In genomic region chr1:155329980-155330598, GRCh38 we compare ENCODE assay signal across 17 cellular contexts. TPM values are rescaled to one million over a fixed set of nuclear protein-coding genes. Genes with fewer than 3 reads are reported as not detected.
DNase-seq lines count a peak whose midpoint lies in the region; ATAC-seq and TF ChIP-seq lines count a peak whose summit lies in the region.
"Had no signal": no experiment of that assay in that cellular context is flagged by ENCODE, and none has a peak within 500 bp of the region (broad histone marks: within the 10 kb centered on the region; RNA-seq: fewer than 3 reads in every experiment).

No MANE protein-coding gene starts in this region.

- H3K4me2 ChIP-seq in PC-3 (ENCODE audit: low read length) (no peak overlapping the region), Karpas-422 (ENCODE audit: low read depth, low read length, poor library complexity, severe bottlenecking) (no peak overlapping the region)

- H3K79me2 ChIP-seq in PC-3 (ENCODE audit: low read length) (peaks cover 21% of the 10 kb centered on the region), Karpas-422 (ENCODE audit: low read length) (peaks cover 3% of the 10 kb centered on the region; the same call in 1 of the 2 replicates)

- no peak overlapping the region for H3K9ac ChIP-seq in PC-3 (ENCODE audit: low read length)
- H3K9ac ChIP-seq in Karpas-422 (ENCODE audit: low read length), result no peak overlapping the region

- peaks cover 17% of the 10 kb centered on the region; the same call in 1 of the 2 replicates for H3K4me1 ChIP-seq in PC-3 (ENCODE audit: insufficient read depth, low read length)
- no peaks in the 10 kb centered on the region for H3K4me1 ChIP-seq in foreskin keratinocyte
- peaks cover 9% of the 10 kb centered on the region for H3K4me1 ChIP-seq in upper lobe of right lung
- H3K4me1 ChIP-seq in Karpas-422 (ENCODE audit: low read length), result peaks cover 18% of the 10 kb centered on the region

- peak overlapping the region; percentile 28 for H3K27ac Mint-ChIP-seq in activated naive CD4-positive, alpha-beta T cell treated with anti-CD3 and anti-CD28 coated beads, Interleukin-2, amount 10 ng/mL, durations not matched to agents 7 days and 5 days

- H3K4me1 Mint-ChIP-seq in activated naive CD4-positive, alpha-beta T cell treated with anti-CD3 and anti-CD28 coated beads, Interleukin-2, amount 10 ng/mL, durations not matched to agents 7 days and 5 days, result peaks cover 17% of the 10 kb centered on the region

- intact Hi-C loops in PC-3 (cut with micrococcal nuclease), result no loop called here
- intact Hi-C loops in upper lobe of right lung (cut with DNase I), result loop anchor here (10.0 kb wide), 1 partner anchor 75 kb away; the partner anchor contains the start of gene ENTREP3

- no peaks in the 10 kb centered on the region for H3K9me3 Mint-ChIP-seq in activated naive CD4-positive, alpha-beta T cell treated with anti-CD3 and anti-CD28 coated beads, Interleukin-2, amount 10 ng/mL, durations not matched to agents 7 days and 5 days

- no peaks in the 10 kb centered on the region for H3K27me3 Mint-ChIP-seq in activated naive CD4-positive, alpha-beta T cell treated with anti-CD3 and anti-CD28 coated beads, Interleukin-2, amount 10 ng/mL, durations not matched to agents 7 days and 5 days

- H3K36me3 Mint-ChIP-seq in activated naive CD4-positive, alpha-beta T cell treated with anti-CD3 and anti-CD28 coated beads, Interleukin-2, amount 10 ng/mL, durations not matched to agents 7 days and 5 days, result peaks cover 25% of the 10 kb centered on the region

- peak; percentile 15; the same call in 1 of the 2 replicates for ATAC-seq in PC-3
- ATAC-seq in foreskin keratinocyte, result peak; percentile 14
- ATAC-seq in upper lobe of right lung, result peak; percentile 60
- ATAC-seq in GM19395 (IDR thresholded peaks at IDR 0.05; ENCODE audit: unreplicated experiment), result no peak
- ATAC-seq: right cardiac atrium had no signal

- H3K27ac ChIP-seq in PC-3 (ENCODE audit: low read length) (no peak overlapping the region), foreskin keratinocyte (no peak overlapping the region), upper lobe of right lung (no peak overlapping the region), Karpas-422 (ENCODE audit: low read length) (no peak overlapping the region)
- H3K27ac ChIP-seq: HL-60, neutrophil had no signal

- H3K27me3 ChIP-seq in PC-3 (ENCODE audit: low read length) (no peaks in the 10 kb centered on the region), foreskin keratinocyte (no peaks in the 10 kb centered on the region), upper lobe of right lung (no peaks in the 10 kb centered on the region), Karpas-422 (ENCODE audit: low read length) (no peaks in the 10 kb centered on the region)
- H3K27me3 ChIP-seq: neutrophil had no signal

- BruUV-seq in PC-3 (replicated peaks; lab: Mats Ljungman, UMichigan), result no TSS peak

- no peak overlapping the region for H3K4me3 Mint-ChIP-seq in activated naive CD4-positive, alpha-beta T cell treated with anti-CD3 and anti-CD28 coated beads, Interleukin-2, amount 10 ng/mL, durations not matched to agents 7 days and 5 days

- H3K4me3 ChIP-seq in PC-3 (ENCODE audit: low read length), result no peak overlapping the region
- H3K4me3 ChIP-seq in upper lobe of right lung, result no peak overlapping the region
- H3K4me3 ChIP-seq in Karpas-422 (ENCODE audit: low read length), result no peak overlapping the region

- peaks cover 38% of the 10 kb centered on the region for H3K36me3 ChIP-seq in PC-3 (ENCODE audit: low read depth, low read length)
- peaks cover 58% of the 10 kb centered on the region for H3K36me3 ChIP-seq in upper lobe of right lung
- peaks cover 26% of the 10 kb centered on the region; the same call in 1 of the 2 replicates for H3K36me3 ChIP-seq in Karpas-422 (ENCODE audit: insufficient read depth, low read length)

- POLR2A ChIA-PET in PC-3 (lab: Charles Lee; ENCODE audit: unreplicated experiment), result no interaction called here

- H3F3A ChIP-seq in PC-3 (ENCODE audit: low read length, unreplicated experiment), result no peaks in the 10 kb centered on the region

- H2AFZ ChIP-seq in PC-3 (ENCODE audit: low read length) (no peak overlapping the region), Karpas-422 (ENCODE audit: low read length) (no peak overlapping the region)

- H4K20me1 ChIP-seq in PC-3 (ENCODE audit: low read length) (0 out of 2 replicates have a peak, but pooled peaks cover 3% of the 10 kb centered on the region), Karpas-422 (ENCODE audit: insufficient read depth, low read depth, low read length) (no peaks in the 10 kb centered on the region)

- H3K9me2 ChIP-seq in PC-3 (replicated peaks; ENCODE audit: low read length) (no peaks in the 10 kb centered on the region), Karpas-422 (replicated peaks; ENCODE audit: insufficient read depth, low read length) (no peaks in the 10 kb centered on the region)

- CTCF ChIA-PET in activated naive CD4-positive, alpha-beta T cell treated with anti-CD3 and anti-CD28 coated beads, Interleukin-2, amount 10 ng/mL, durations not matched to agents 7 days and 5 days (lab: Charles Lee), result no interaction called here
- CTCF ChIA-PET in PC-3 (lab: Charles Lee), result no interaction called here

- no peak for TF ChIP-seq CTCF in PC-3 (conservative IDR thresholded peaks at IDR 0.05; ENCODE audit: low read depth, low read length)
- no peak for TF ChIP-seq CTCF in foreskin keratinocyte (conservative IDR thresholded peaks at IDR 0.05)
- TF ChIP-seq CTCF in upper lobe of right lung (IDR thresholded peaks at IDR 0.05), result no peak

- H3K9me3 ChIP-seq in PC-3 (ENCODE audit: low read length) (no peaks in the 10 kb centered on the region), upper lobe of right lung (no peaks in the 10 kb centered on the region), Karpas-422 (ENCODE audit: low read length) (no peaks in the 10 kb centered on the region)
- H3K9me3 ChIP-seq: neutrophil had no signal

- DNase-seq in activated naive CD4-positive, alpha-beta T cell treated with anti-CD3 and anti-CD28 coated beads, Interleukin-2, amount 10 ng/mL, durations not matched to agents 7 days and 5 days, result no peak
- DNase-seq in activated naive CD4-positive, alpha-beta T cell treated with anti-CD3 and anti-CD28 coated beads, Interleukin-2, amount 50 U/mL, for 16 hours, result no peak
- DNase-seq in PC-3 (peak; percentile 54), foreskin keratinocyte (no peak), upper lobe of right lung (peak; percentile 67), Karpas-422 (no peak), iPS-NIHi7 (ENCODE audit: extremely low spot score) (no peak)
- DNase-seq: activated naive CD4-positive, alpha-beta T cell; CD8-positive, alpha-beta memory T cell; NCI-H1436 treated with DMSO at 0.1 percent for 48 hours; NCI-H526; right cardiac atrium had no signal

RNA-seq across cellular contexts. Expression of gene RUSC1, which starts 9.4 kb away (rescaled TPM):
- total RNA-seq in PC-3 (2014; rRNA removed), result 80.3 and 85.1 TPM in 2 replicates
- total RNA-seq in foreskin keratinocyte, result 38.1 TPM in 2 replicates
- 57.2 and 59.7 TPM in 2 replicates for polyA plus RNA-seq in foreskin keratinocyte
- total RNA-seq in upper lobe of right lung, result 27.0 TPM
- total RNA-seq in Karpas-422 (2014; rRNA removed; shearing (Covaris generic); ENCODE audit: low replicate concordance), result 8.3 and 9.2 TPM in 2 replicates

RNA-seq across cellular contexts. Expression of gene FDPS, which starts 21.4 kb away (rescaled TPM):
- total RNA-seq in PC-3 (2014; rRNA removed) (301 and 313 TPM in 2 replicates), foreskin keratinocyte (817 and 1,032 TPM in 2 replicates), upper lobe of right lung (225 TPM)
- polyA plus RNA-seq in foreskin keratinocyte, result 984 and 1,208 TPM in 2 replicates
- total RNA-seq in Karpas-422 (2014; rRNA removed; shearing (Covaris generic); ENCODE audit: low replicate concordance), result 298 and 377 TPM in 2 replicates

RNA-seq across cellular contexts. Expression of gene PKLR, which starts 28.9 kb away (rescaled TPM):
- total RNA-seq in PC-3 (2014; rRNA removed), result not detected in 2 replicates
- 0.03 and 0.14 TPM in 2 replicates for total RNA-seq in foreskin keratinocyte
- 0.07 and 0.08 TPM in 2 replicates for polyA plus RNA-seq in foreskin keratinocyte
- total RNA-seq in upper lobe of right lung, result not detected
- not detected in 2 replicates for total RNA-seq in Karpas-422 (2014; rRNA removed; shearing (Covaris generic); ENCODE audit: low replicate concordance)
- total RNA-seq: activated CD8-positive, alpha-beta memory T cell treated with anti-CD3 and anti-CD28 coated beads for 36 hours; CD8-positive, alpha-beta memory T cell; right cardiac atrium had no signal
- polyA plus RNA-seq: AG04450; CD8-positive, alpha-beta memory T cell; right cardiac atrium had no signal

RNA-seq across cellular contexts. Expression of gene HCN3, which starts 52.8 kb away (rescaled TPM):
- total RNA-seq in PC-3 (2014; rRNA removed) (1.8 and 1.9 TPM in 2 replicates), foreskin keratinocyte (2.2 and 3.4 TPM in 2 replicates), upper lobe of right lung (2.6 TPM)
- polyA plus RNA-seq in foreskin keratinocyte, result 2.3 and 2.4 TPM in 2 replicates
- 5.9 and 6.3 TPM in 2 replicates for total RNA-seq in Karpas-422 (2014; rRNA removed; shearing (Covaris generic); ENCODE audit: low replicate concordance)

RNA-seq across cellular contexts. Expression of gene CLK2, which starts 56.8 kb away (rescaled TPM):
- total RNA-seq in PC-3 (2014; rRNA removed) (44.5 and 49.9 TPM in 2 replicates), foreskin keratinocyte (31.5 and 34.0 TPM in 2 replicates), upper lobe of right lung (51.2 TPM)
- 25.5 and 28.3 TPM in 2 replicates for polyA plus RNA-seq in foreskin keratinocyte
- 78.7 and 99.6 TPM in 2 replicates for total RNA-seq in Karpas-422 (2014; rRNA removed; shearing (Covaris generic); ENCODE audit: low replicate concordance)

Comparison
In these comparisons a context has a peak if more than half of its experiments do, and no peak if none do; other contexts are left out.
1. DNase-seq: peak in PC-3 (single experiment) and upper lobe of right lung (single experiment); none in activated naive CD4-positive, alpha-beta T cell treated with anti-CD3 and anti-CD28 coated beads, Interleukin-2, amount 10 ng/mL, durations not matched to agents 7 days and 5 days (single experiment), activated naive CD4-positive, alpha-beta T cell treated with anti-CD3 and anti-CD28 coated beads, Interleukin-2, amount 50 U/mL, for 16 hours (single experiment), foreskin keratinocyte (0 of 2), Karpas-422 (single experiment) and iPS-NIHi7 (single experiment).